ENCODE assay signal across 11 cellular contexts in genomic region chr4:112514079-112514448, GRCh38. TPM values are rescaled to one million over a fixed set of nuclear protein-coding genes. Genes with fewer than 3 reads are reported as not detected.
A peak's percentile ranks its signal among the peaks of the same experiment; 100 is the strongest.
DNase-seq lines count a peak whose midpoint lies in the region; ATAC-seq, FAIRE-seq and TF ChIP-seq lines count a peak whose summit lies in the region.
"Had no signal": no experiment of that assay in that cellular context is flagged by ENCODE, and none has a peak within 500 bp of the region (broad histone marks: within the 10 kb centered on the region; RNA-seq: fewer than 3 reads in every experiment).

No MANE protein-coding gene starts in this region.

- TF ChIP-seq POLR2A in A549 (IDR thresholded peaks at IDR 0.05; ENCODE audit: low read length) = no peak

- H3K27ac ChIP-seq in A549 = no peak overlapping the region
- no peak overlapping the region for H3K27ac ChIP-seq in effector memory CD4-positive, alpha-beta T cell (ENCODE audit: insufficient read depth, low read length, poor library complexity, severe bottlenecking)
- H3K27ac ChIP-seq: thyroid gland had no signal

- TF ChIP-seq RAD21 in A549 (conservative IDR thresholded peaks at IDR 0.05 in 1 of 2, IDR thresholded peaks at IDR 0.05 in 1 of 2) = no peak

- peaks cover 91% of the 10 kb centered on the region for H3K27me3 ChIP-seq in effector memory CD4-positive, alpha-beta T cell (replicated peaks; ENCODE audit: control insufficient read depth, insufficient read depth, low read length, poor library complexity, severe bottlenecking)

- POLR2A ChIA-PET in A549 (lab: Yijun Ruan, JAX) = no interaction called here

- DNase-seq in A549 (ENCODE audit: low read depth in 1 of 2, low spot score in 1 of 2) (no peak), NCI-H1694 (lab: John Stamatoyannopoulos, UW) (peak; percentile 54), occipital lobe (lab: John Stamatoyannopoulos, UW) (no peak), anterior cingulate cortex (lab: John Stamatoyannopoulos, UW) (no peak), putamen (ENCODE audit: low spot score) (no peak), NCI-H226 (no peak)
- no peak for DNase-seq in effector memory CD4-positive, alpha-beta T cell
- DNase-seq: stimulated activated CD4-positive, alpha-beta T cell treated with anti-CD3 and anti-CD28 coated beads, Interleukin-12 subunit alpha, Interleukin-12 subunit beta, amount 100 ng/mL, for 4 hours; thyroid gland had no signal

- TF ChIP-seq CTCF in A549 (IDR thresholded peaks at IDR 0.05) = no peak
- no peak for TF ChIP-seq CTCF in GM12875 (IDR thresholded peaks at IDR 0.05; ENCODE audit: borderline replicate concordance, insufficient read depth, low read depth, low read length)

- ATAC-seq in A549 = no peak

- no peak for TF ChIP-seq EP300 in A549 (IDR thresholded peaks at IDR 0.05)

- H3K9me3 ChIP-seq in A549 = no peaks in the 10 kb centered on the region
- peaks cover 3% of the 10 kb centered on the region for H3K9me3 ChIP-seq in effector memory CD4-positive, alpha-beta T cell (ENCODE audit: control insufficient read depth, low read length)
- H3K9me3 ChIP-seq: thyroid gland had no signal

- H3K4me2 ChIP-seq in A549 = peak overlapping the region; percentile 100

- no peak for FAIRE-seq in A549 (lab: Jason Lieb, UNC)
- FAIRE-seq: islet of Langerhans had no signal

- 2% methylated on average over 9 of the region's 9 CpGs for whole genome bisulfite sequencing in A549 (ENCODE audit: missing lambda C conversion rate)

- H3K4me3 ChIP-seq in A549 (peak overlapping the region; percentile 59; the same call in 2 of the 3 replicates), GM12875 (ENCODE audit: low read depth, low read length) (peak overlapping the region; percentile 73)
- peak overlapping the region; percentile 50 for H3K4me3 ChIP-seq in effector memory CD4-positive, alpha-beta T cell (ENCODE audit: insufficient read depth, low read depth, low read length, poor library complexity, severe bottlenecking)

- CTCF ChIA-PET in A549 (lab: Yijun Ruan, JAX) = interaction anchor here (0.6 kb wide), 1 partner anchor 23 kb away, joined by 3 read pairs; no protein-coding TSS in a partner anchor

- H3K4me1 ChIP-seq in A549 = peaks cover 25% of the 10 kb centered on the region; the same call in 2 of the 3 replicates
- peaks cover 50% of the 10 kb centered on the region for H3K4me1 ChIP-seq in effector memory CD4-positive, alpha-beta T cell (ENCODE audit: control insufficient read depth, insufficient read depth, low read length, poor library complexity, severe bottlenecking)

- no peaks in the 10 kb centered on the region for H3K36me3 ChIP-seq in effector memory CD4-positive, alpha-beta T cell (ENCODE audit: control insufficient read depth, insufficient read depth, low read length)
- H3K36me3 ChIP-seq: thyroid gland had no signal

TF ChIP-seq in A549, 52 proteins besides CTCF, POLR2A, EP300 and RAD21:
- TF ChIP-seq CHD2 (IDR thresholded peaks at IDR 0.05; ENCODE audit: low read length, partially characterized antibody) = no peak
- no peak for TF ChIP-seq SREBF2 (IDR thresholded peaks at IDR 0.05)
- no peak for TF ChIP-seq JUN (IDR thresholded peaks at IDR 0.05)
- TF ChIP-seq ZC3H11A (IDR thresholded peaks at IDR 0.05) = no peak
- no peak for TF ChIP-seq MAX (IDR thresholded peaks at IDR 0.05)

RNA-seq across cellular contexts. Expression of gene NEUROG2, which starts 1.9 kb away (rescaled TPM):
- not detected in 2 replicates for polyA plus RNA-seq in A549 (2011; rRNA removed)
- not detected in 2 replicates for polyA plus RNA-seq in A549 (2012; cell fraction: cytosol; rRNA removed)
- polyA plus RNA-seq in A549 (2012; cell fraction: nucleus; rRNA removed) = not detected in 2 replicates
- polyA plus RNA-seq in A549 (2017; fragmentation: RNase III; extraction: RNeasy Plus Mini Kit Qiagen cat#74134 plus additional on column Dnase treatment) = not detected in 3 replicates
- polyA minus RNA-seq in A549 (2011; rRNA and poly(A)+ RNA removed) = not detected in 2 replicates
- 10.1 TPM for total RNA-seq in occipital lobe
- total RNA-seq: thyroid gland had no signal
